Comparison of ENCODE assay signal across 8 cellular contexts in genomic region chr16:25258856-25259179, GRCh38. TPM values are rescaled to one million over a fixed set of nuclear protein-coding genes. Genes with fewer than 3 reads are reported as not detected.
DNase-seq lines count a peak whose midpoint lies in the region; ATAC-seq and TF ChIP-seq lines count a peak whose summit lies in the region.

No MANE protein-coding gene starts in this region.

- no peak overlapping the region for H2BK15ac ChIP-seq in neuronal stem cell (ENCODE audit: low read length)

- no peak overlapping the region for H2BK120ac ChIP-seq in neuronal stem cell (ENCODE audit: low read depth, low read length)

- H3K27me3 ChIP-seq in CD4-positive, alpha-beta memory T cell (ENCODE audit: insufficient read depth, low read length): no peaks in the 10 kb centered on the region
- H3K27me3 ChIP-seq in Panc1 (ENCODE audit: control insufficient read depth, insufficient read depth, low read length) (no peaks in the 10 kb centered on the region), ectodermal cell (ENCODE audit: control insufficient read depth, insufficient read depth, low read length, poor library complexity, severe bottlenecking) (no peaks in the 10 kb centered on the region), neuronal stem cell (ENCODE audit: control insufficient read depth in 3 of 3, insufficient read depth in 3 of 3, low read depth in 1 of 3, low read length in 3 of 3) (no peaks in the 10 kb centered on the region)

- TSS peak; percentile 85 for BruUV-seq in Panc1 (replicated peaks; lab: Mats Ljungman, UMichigan)

- peaks cover 0 to 2% (median 0%) of the 10 kb centered on the region in 8 donors for H3K9me3 Mint-ChIP-seq in CD4-positive, alpha-beta memory T cell

- peaks cover 3% of the 10 kb centered on the region for H3K36me3 ChIP-seq in CD4-positive, alpha-beta memory T cell (ENCODE audit: insufficient read depth, low read length)
- H3K36me3 ChIP-seq in Panc1 (ENCODE audit: control insufficient read depth, insufficient read depth, low read length) (0 out of 2 replicates have a peak, but pooled peaks cover 6% of the 10 kb centered on the region), ectodermal cell (ENCODE audit: control insufficient read depth, insufficient read depth, low read length) (peaks cover 3% of the 10 kb centered on the region), neuronal stem cell (replicated peaks in 1 of 2; ENCODE audit: control insufficient read depth in 2 of 2, insufficient read depth in 2 of 2, low read length in 2 of 2) (peaks cover 8 to 50% of the 10 kb centered on the region in 2 donors)

- no peaks in the 10 kb centered on the region for H3K9me3 ChIP-seq in CD4-positive, alpha-beta memory T cell (ENCODE audit: control insufficient read depth in 1 of 2, low read length in 2 of 2)
- H3K9me3 ChIP-seq in Panc1 (ENCODE audit: control insufficient read depth, insufficient read depth, low read depth, low read length) (no peaks in the 10 kb centered on the region), ectodermal cell (ENCODE audit: control insufficient read depth, low read length) (no peaks in the 10 kb centered on the region), neuronal stem cell (replicated peaks in 1 of 2; ENCODE audit: control insufficient read depth in 2 of 2, insufficient read depth in 1 of 2, low read depth in 1 of 2, low read length in 2 of 2) (no peaks in the 10 kb centered on the region)

- H3K18ac ChIP-seq in neuronal stem cell (ENCODE audit: low read length): no peak overlapping the region

- no peak overlapping the region for H3K4ac ChIP-seq in neuronal stem cell (ENCODE audit: low read length)

- H3K4me2 ChIP-seq in neuronal stem cell (ENCODE audit: insufficient read depth, low read length, poor library complexity, severe bottlenecking): peak overlapping the region; percentile 69

- POLR2A ChIA-PET in CD4-positive, alpha-beta memory T cell (lab: Charles Lee; ENCODE audit: partially characterized antibody): interaction anchor here (0.5 to 2.1 kb wide), 5 partner anchors 9 to 498 kb away, joined by 3 to 6 read pairs (median 3); no protein-coding TSS in a partner anchor
- POLR2A ChIA-PET in Panc1 (lab: Charles Lee): no interaction called here

- H2BK12ac ChIP-seq in neuronal stem cell (ENCODE audit: low read length): no peak overlapping the region

- peak overlapping the region; percentile 90 to 94 (median 94) for H3K4me3 Mint-ChIP-seq in CD4-positive, alpha-beta memory T cell

- peak overlapping the region; percentile 95 for H2AFZ ChIP-seq in neuronal stem cell (ENCODE audit: low read length)

- ATAC-seq in Panc1 (no peak), GM19397 (IDR thresholded peaks at IDR 0.05; ENCODE audit: unreplicated experiment) (no peak), HG03460 (IDR thresholded peaks at IDR 0.05; ENCODE audit: unreplicated experiment) (no peak), GM18868 (IDR thresholded peaks at IDR 0.05; ENCODE audit: unreplicated experiment) (no peak)

- CTCF ChIA-PET in CD4-positive, alpha-beta memory T cell (lab: Charles Lee; ENCODE audit: partially characterized antibody): interaction anchor here (0.9 to 2.7 kb wide), 2 partner anchors 17 to 38 kb away, joined by 3 to 13 read pairs; no protein-coding TSS in a partner anchor
- CTCF ChIA-PET in Panc1 (lab: Charles Lee): no interaction called here

- H3K27ac ChIP-seq in CD4-positive, alpha-beta memory T cell (ENCODE audit: low read depth, low read length): peak overlapping the region; percentile 84
- peak overlapping the region; percentile 85 for H3K27ac ChIP-seq in Panc1 (ENCODE audit: low read length)
- no peak overlapping the region for H3K27ac ChIP-seq in ectodermal cell (ENCODE audit: insufficient read depth, low read depth, low read length, poor library complexity, severe bottlenecking)
- H3K27ac ChIP-seq in neuronal stem cell (replicated peaks; ENCODE audit: low read length): peak overlapping the region; percentile 99

- no peak overlapping the region for H2BK5ac ChIP-seq in neuronal stem cell (ENCODE audit: low read length)

- intact Hi-C loops in CD4-positive, alpha-beta memory T cell (cut with micrococcal nuclease): loop anchor here (10.0 kb wide), 1 partner anchor 194 kb away; no protein-coding TSS in a partner anchor
- intact Hi-C loops in Panc1 (cut with micrococcal nuclease; ENCODE audit: unreplicated experiment): no loop called here

- H3K27me3 Mint-ChIP-seq in CD4-positive, alpha-beta memory T cell: no peaks in the 10 kb centered on the region

- 17 to 18% methylated on average over 4 of the region's 4 CpGs for WGBS in ectodermal cell, 2 experiments
- WGBS in neuronal stem cell (ENCODE audit: extremely low coverage in 2 of 2, insufficient read length in 2 of 2, insufficient replicate concordance in 1 of 2), 2 donors: no CpG with 5 or more reads among the region's 4 CpGs

- peak overlapping the region; percentile 80 to 84 for H3K4me3 ChIP-seq in CD4-positive, alpha-beta memory T cell (ENCODE audit: low read length in 2 of 2)
- peak overlapping the region; percentile 78 to 90 for H3K4me3 ChIP-seq in Panc1 (ENCODE audit: low read depth in 2 of 2, low read length in 2 of 2)
- peak overlapping the region; percentile 86 for H3K4me3 ChIP-seq in ectodermal cell (ENCODE audit: insufficient read depth, low read depth, low read length)
- peak overlapping the region; percentile 83 to 84 for H3K4me3 ChIP-seq in neuronal stem cell (ENCODE audit: low read length in 2 of 2)

- in situ Hi-C loops in Panc1 (cut with HindIII; ENCODE audit: low pct_unique_long_range_greater_than_20kb, low sequenced_read_pairs): no loop called here

- peak; percentile 11 to 47 (median 16) for DNase-seq in CD4-positive, alpha-beta memory T cell
- DNase-seq in Panc1 (ENCODE audit: low read depth, low spot score): no peak
- no peak for DNase-seq in neuronal stem cell (ENCODE audit: low spot score)
- DNase-seq in UCSD-AML1 (lab: John Stamatoyannopoulos, UW; ENCODE audit: unreplicated experiment): no peak

- H3K23ac ChIP-seq in neuronal stem cell (ENCODE audit: low read depth, low read length, poor library complexity): no peak overlapping the region

- no peak overlapping the region for H4K8ac ChIP-seq in neuronal stem cell (ENCODE audit: low read depth, low read length)

- no peak for TF ChIP-seq CTCF in Panc1 (IDR thresholded peaks at IDR 0.05)

- no peak overlapping the region for H4K91ac ChIP-seq in neuronal stem cell (ENCODE audit: low read depth, low read length, poor library complexity)

- H2AK5ac ChIP-seq in neuronal stem cell (ENCODE audit: low read depth, low read length): no peak overlapping the region

- peak overlapping the region; percentile 95 to 97 (median 96) for H3K27ac Mint-ChIP-seq in CD4-positive, alpha-beta memory T cell

- no peak overlapping the region for H3K14ac ChIP-seq in neuronal stem cell (ENCODE audit: low read length)

- peaks cover 50% of the 10 kb centered on the region for H3K4me1 ChIP-seq in CD4-positive, alpha-beta memory T cell (ENCODE audit: insufficient read depth, low read length)
- H3K4me1 ChIP-seq in Panc1 (ENCODE audit: control insufficient read depth, insufficient read depth, low read length) (peaks cover 4% of the 10 kb centered on the region; the same call in 1 of the 2 replicates), ectodermal cell (ENCODE audit: control insufficient read depth, insufficient read depth, low read length) (peaks cover 8% of the 10 kb centered on the region), neuronal stem cell (ENCODE audit: control insufficient read depth in 2 of 2, insufficient read depth in 1 of 2, low read depth in 1 of 2, low read length in 2 of 2) (peaks cover 6 to 7% of the 10 kb centered on the region in 2 donors)

- H3K36me3 Mint-ChIP-seq in CD4-positive, alpha-beta memory T cell: peaks cover 10 to 45% of the 10 kb centered on the region in 2 donors

- peaks cover 35 to 64% (median 52%) of the 10 kb centered on the region in 4 donors for H3K4me1 Mint-ChIP-seq in CD4-positive, alpha-beta memory T cell

- no peaks in the 10 kb centered on the region for H3K79me1 ChIP-seq in neuronal stem cell (ENCODE audit: low read depth, low read length)

- H3K9ac ChIP-seq in neuronal stem cell (ENCODE audit: low read depth, low read length, poor library complexity): no peak overlapping the region

RNA-seq across cellular contexts. Expression of gene ZKSCAN2, which starts 1.2 kb away (rescaled TPM):
- 1 to 10 TPM; 3.6 to 4.1 TPM for total RNA-seq in CD4-positive, alpha-beta memory T cell
- polyA plus RNA-seq in CD4-positive, alpha-beta memory T cell: 1 to 10 TPM; 1.2 to 1.4 TPM
- total RNA-seq in Panc1 (2021; ENCODE audit: unreplicated experiment): 11.4 TPM
- polyA plus RNA-seq in Panc1 (2012; ENCODE audit: insufficient read length): 3.8 TPM
- 12.7 TPM for polyA plus RNA-seq in ectodermal cell (2013, experiment 1 of 4)
- polyA plus RNA-seq in ectodermal cell (2013, experiment 2 of 4): 16.8 TPM
- polyA plus RNA-seq in ectodermal cell (2013, experiment 3 of 4): 9.4 TPM
- polyA plus RNA-seq in ectodermal cell (2013, experiment 4 of 4): 11.9 TPM
- 6.9 TPM for polyA plus RNA-seq in neuronal stem cell (2013, experiment 1 of 2)
- 6.6 TPM for polyA plus RNA-seq in neuronal stem cell (2013, experiment 2 of 2)

RNA-seq across cellular contexts. Expression of gene AQP8, which starts 42.1 kb away (rescaled TPM):
- total RNA-seq in CD4-positive, alpha-beta memory T cell: not detected
- polyA plus RNA-seq in CD4-positive, alpha-beta memory T cell: not detected
- total RNA-seq in Panc1 (2021; ENCODE audit: unreplicated experiment): 0.18 TPM
- polyA plus RNA-seq in Panc1 (2012; ENCODE audit: insufficient read length): 1.5 TPM
- not detected for polyA plus RNA-seq in ectodermal cell (2013, experiment 1 of 4)
- polyA plus RNA-seq in ectodermal cell (2013, experiment 2 of 4): not detected
- not detected for polyA plus RNA-seq in ectodermal cell (2013, experiment 3 of 4)
- not detected for polyA plus RNA-seq in ectodermal cell (2013, experiment 4 of 4)
- 0.04 TPM for polyA plus RNA-seq in neuronal stem cell (2013, experiment 1 of 2)
- not detected for polyA plus RNA-seq in neuronal stem cell (2013, experiment 2 of 2)

Comparison
In these comparisons a context has a peak if more than half of its experiments do, and no peak if none do; other contexts are left out.
1. DNase-seq: peak in CD4-positive, alpha-beta memory T cell (5 of 5); none in Panc1 (single experiment), neuronal stem cell (single experiment) and UCSD-AML1 (single experiment).
2. Peak in every context shown above with its lines, with median percentiles within 50 percentile points of each other: H3K4me3 ChIP-seq.